Comparison of ENCODE assay signal across 14 cellular contexts in the genomic region with DNA sequence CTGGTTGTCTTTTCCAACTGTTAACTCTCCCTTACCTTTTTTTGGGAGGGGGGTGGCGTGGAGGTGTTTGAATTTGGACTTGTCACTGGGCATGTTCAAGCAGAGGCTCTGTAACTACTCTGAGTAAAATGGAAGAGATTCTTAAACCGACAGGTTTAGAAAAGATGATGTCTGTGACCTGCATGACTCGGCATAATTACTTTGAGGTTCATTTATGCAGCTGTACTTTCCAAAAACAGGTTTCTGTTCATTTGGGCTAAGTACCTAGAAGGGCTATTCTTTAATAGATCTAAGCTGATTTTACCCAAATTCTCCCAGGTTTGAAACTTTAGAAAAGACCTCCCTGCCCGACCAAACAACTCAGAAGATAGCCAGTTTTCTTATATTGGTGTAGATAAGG.
DNase-seq lines count a peak whose midpoint lies in the region; ATAC-seq and TF ChIP-seq lines count a peak whose summit lies in the region.
"Had no signal": no experiment of that assay in that cellular context is flagged by ENCODE, and none has a peak within 500 bp of the region (broad histone marks: within the 10 kb centered on the region; RNA-seq: fewer than 3 reads in every experiment).

No MANE protein-coding gene starts in this region.

- H3K36me3 ChIP-seq in Karpas-422 (ENCODE audit: insufficient read depth, low read length) = peaks cover 22% of the 10 kb centered on the region
- peaks cover 10% of the 10 kb centered on the region for H3K36me3 ChIP-seq in mammary epithelial cell (ENCODE audit: insufficient read depth, low read length)
- no peaks in the 10 kb centered on the region for H3K36me3 ChIP-seq in smooth muscle cell (ENCODE audit: low read depth)
- H3K36me3 ChIP-seq in neuronal stem cell (replicated peaks in 1 of 2; ENCODE audit: control insufficient read depth in 2 of 2, insufficient read depth in 2 of 2, low read length in 2 of 2) = peaks cover 0 to 48% of the 10 kb centered on the region in 2 donors

- CTCF ChIA-PET in activated naive CD4-positive, alpha-beta T cell treated with anti-CD3 and anti-CD28 coated beads for 36 hours (lab: Charles Lee) = interaction anchor here (1.0 kb wide), 1 partner anchor 11 kb away, joined by 4 read pairs; no protein-coding TSS in a partner anchor
- CTCF ChIA-PET in mammary epithelial cell (lab: Charles Lee; ENCODE audit: low non-redundant PET) = no interaction called here

- intact Hi-C loops in activated naive CD4-positive, alpha-beta T cell treated with anti-CD3 and anti-CD28 coated beads for 36 hours (cut with micrococcal nuclease) = no loop called here
- intact Hi-C loops in mammary epithelial cell (cut with micrococcal nuclease) = no loop called here

- H3K79me2 ChIP-seq in Karpas-422 (ENCODE audit: low read length) = peaks cover 97% of the 10 kb centered on the region
- H3K79me2 ChIP-seq in mammary epithelial cell (ENCODE audit: insufficient read depth, low read length) = peaks cover 93% of the 10 kb centered on the region
- peaks cover 98% of the 10 kb centered on the region for H3K79me2 ChIP-seq in smooth muscle cell (ENCODE audit: low read depth)

- H2BK5ac ChIP-seq in neuronal stem cell (ENCODE audit: low read length) = no peak overlapping the region

- H3K4me1 Mint-ChIP-seq in activated naive CD4-positive, alpha-beta T cell treated with anti-CD3 and anti-CD28 coated beads for 36 hours (ENCODE audit: low read depth) = peaks cover 65% of the 10 kb centered on the region

- H3K9me2 ChIP-seq in Karpas-422 (replicated peaks; ENCODE audit: insufficient read depth, low read length) = no peaks in the 10 kb centered on the region

- H3K9ac ChIP-seq in Karpas-422 (ENCODE audit: low read length) (no peak overlapping the region), mammary epithelial cell (ENCODE audit: insufficient read depth, low read length) (peak overlapping the region; percentile 42), smooth muscle cell (ENCODE audit: low read depth) (no peak overlapping the region), neuronal stem cell (ENCODE audit: low read depth, low read length, poor library complexity) (no peak overlapping the region)

- H3K27ac ChIP-seq in Karpas-422 (ENCODE audit: low read length) = peak overlapping the region; percentile 46
- peak overlapping the region; percentile 79 for H3K27ac ChIP-seq in mammary epithelial cell (ENCODE audit: insufficient read depth, low read depth, low read length)
- H3K27ac ChIP-seq in smooth muscle cell (ENCODE audit: low read depth) = peak overlapping the region; percentile 74
- H3K27ac ChIP-seq in neuronal stem cell (replicated peaks; ENCODE audit: low read length) = no peak overlapping the region
- H3K27ac ChIP-seq: tibial artery had no signal

- H2BK12ac ChIP-seq in neuronal stem cell (ENCODE audit: low read length) = no peak overlapping the region

- no peak overlapping the region for H3K18ac ChIP-seq in neuronal stem cell (ENCODE audit: low read length)

- TF ChIP-seq CTCF in mammary epithelial cell (conservative IDR thresholded peaks at IDR 0.05 in 1 of 2, IDR thresholded peaks at IDR 0.05 in 1 of 2; ENCODE audit: extremely low read depth in 1 of 2, insufficient read depth in 1 of 2, low read depth in 1 of 2, low read length in 2 of 2) = no peak
- no peak for TF ChIP-seq CTCF in smooth muscle cell (IDR thresholded peaks at IDR 0.05; ENCODE audit: borderline replicate concordance, insufficient read depth, poor library complexity, severe bottlenecking)

- no TSS peak for BruUV-seq in mammary epithelial cell (replicated peaks; lab: Mats Ljungman, UMichigan)

- H3K4me3 Mint-ChIP-seq in activated naive CD4-positive, alpha-beta T cell treated with anti-CD3 and anti-CD28 coated beads for 36 hours = no peak overlapping the region
- H3K4me3 Mint-ChIP-seq: activated B cell treated with CpG ODN at 0.5 μM for 24 hours had no signal

- H3K14ac ChIP-seq in neuronal stem cell (ENCODE audit: low read length) = no peak overlapping the region

- DNase-seq in activated naive CD4-positive, alpha-beta T cell treated with anti-CD3 and anti-CD28 coated beads for 36 hours = no peak
- no peak for DNase-seq in activated naive CD4-positive, alpha-beta T cell treated with Interleukin-2 at 50 U/mL for 16 hours
- DNase-seq in Karpas-422 (no peak), mammary epithelial cell (peak; percentile 66), smooth muscle cell (lab: John Stamatoyannopoulos, UW; ENCODE audit: unreplicated experiment) (no peak), cerebellar cortex (ENCODE audit: low spot score) (no peak), neuronal stem cell (ENCODE audit: low spot score) (no peak)
- DNase-seq: activated B cell treated with CpG ODN at 0.5 μM for 24 hours, glutamatergic neuron, kidney glomerular epithelial cell, mucosa of descending colon, NCI-H1105 treated with DMSO at 0.1 percent for 48 hours, tibial artery had no signal

- no peaks in the 10 kb centered on the region for H3F3A ChIP-seq in smooth muscle cell (ENCODE audit: low read depth)

- H4K20me1 ChIP-seq in Karpas-422 (ENCODE audit: insufficient read depth, low read depth, low read length) = peaks cover 12% of the 10 kb centered on the region; the same call in 1 of the 2 replicates
- H4K20me1 ChIP-seq in mammary epithelial cell (ENCODE audit: insufficient read depth, low read length) = no peaks in the 10 kb centered on the region
- H4K20me1 ChIP-seq in smooth muscle cell (ENCODE audit: low read depth) = peaks cover 94% of the 10 kb centered on the region

- no peak overlapping the region for H3K4ac ChIP-seq in neuronal stem cell (ENCODE audit: low read length)

- H3K23ac ChIP-seq in neuronal stem cell (ENCODE audit: low read depth, low read length, poor library complexity) = no peak overlapping the region

- H3K27ac Mint-ChIP-seq in activated naive CD4-positive, alpha-beta T cell treated with anti-CD3 and anti-CD28 coated beads for 36 hours = peak overlapping the region; percentile 90
- H3K27ac Mint-ChIP-seq: activated B cell treated with CpG ODN at 0.5 μM for 24 hours had no signal

- H3K9me3 ChIP-seq in Karpas-422 (ENCODE audit: low read length) (no peaks in the 10 kb centered on the region), mammary epithelial cell (replicated peaks; ENCODE audit: insufficient read depth, low read length) (no peaks in the 10 kb centered on the region), smooth muscle cell (replicated peaks; ENCODE audit: low read depth) (no peaks in the 10 kb centered on the region), neuronal stem cell (replicated peaks in 1 of 2; ENCODE audit: control insufficient read depth in 2 of 2, insufficient read depth in 1 of 2, low read depth in 1 of 2, low read length in 2 of 2) (peaks cover 0 to 11% of the 10 kb centered on the region in 2 donors)
- H3K9me3 ChIP-seq: mucosa of descending colon had no signal

- in situ Hi-C loops in mammary epithelial cell (cut with MboI; ENCODE audit: low sequenced_read_pairs in 2 of 2) = no loop called here

- H3K4me1 ChIP-seq in Karpas-422 (ENCODE audit: low read length) (peaks cover 39% of the 10 kb centered on the region), mammary epithelial cell (ENCODE audit: insufficient read depth, low read length) (peaks cover 30% of the 10 kb centered on the region), smooth muscle cell (ENCODE audit: low read depth) (no peaks in the 10 kb centered on the region), neuronal stem cell (ENCODE audit: control insufficient read depth in 2 of 2, insufficient read depth in 1 of 2, low read depth in 1 of 2, low read length in 2 of 2) (peaks cover 0 to 6% of the 10 kb centered on the region in 2 donors)

- WGBS in mammary epithelial cell (ENCODE audit: low coverage, missing lambda C conversion rate) = 21% methylated on average over 3 of the region's 4 CpGs
- 81% methylated on average over 4 of the region's 4 CpGs for WGBS in smooth muscle cell (ENCODE audit: low lambda C conversion rate)
- no CpG with 5 or more reads among the region's 4 CpGs for WGBS in neuronal stem cell (ENCODE audit: extremely low coverage in 2 of 2, insufficient read length in 2 of 2, insufficient replicate concordance in 1 of 2), 2 donors

- H3K4me3 ChIP-seq in Karpas-422 (ENCODE audit: low read length) = no peak overlapping the region
- H3K4me3 ChIP-seq in mammary epithelial cell (replicated peaks in 1 of 3; ENCODE audit: insufficient read depth in 1 of 3, low read depth in 2 of 3, low read length in 3 of 3) = peak overlapping the region in 1 of 3 experiments; percentile 14
- H3K4me3 ChIP-seq in smooth muscle cell = no peak overlapping the region
- no peak overlapping the region for H3K4me3 ChIP-seq in neuronal stem cell (ENCODE audit: low read length in 2 of 2)
- H3K4me3 ChIP-seq: mucosa of descending colon, tibial artery had no signal

- peaks cover 27% of the 10 kb centered on the region for H3K36me3 Mint-ChIP-seq in activated naive CD4-positive, alpha-beta T cell treated with anti-CD3 and anti-CD28 coated beads for 36 hours (ENCODE audit: low read depth)

- dilution Hi-C loops in mammary epithelial cell (cut with HindIII; ENCODE audit: low sequenced_read_pairs) = no loop called here

- ATAC-seq in HG03565 (IDR thresholded peaks at IDR 0.05; ENCODE audit: unreplicated experiment) = no peak
- ATAC-seq: mucosa of descending colon had no signal

- H3K27me3 Mint-ChIP-seq in activated naive CD4-positive, alpha-beta T cell treated with anti-CD3 and anti-CD28 coated beads for 36 hours (ENCODE audit: low read depth) = no peaks in the 10 kb centered on the region
- H3K27me3 Mint-ChIP-seq: activated B cell treated with CpG ODN at 0.5 μM for 24 hours had no signal

- H2BK15ac ChIP-seq in neuronal stem cell (ENCODE audit: low read length) = no peak overlapping the region

- H3K4me2 ChIP-seq in Karpas-422 (ENCODE audit: low read depth, low read length, poor library complexity, severe bottlenecking) (no peak overlapping the region), mammary epithelial cell (ENCODE audit: insufficient read depth, low read depth, low read length) (peak overlapping the region; percentile 54), smooth muscle cell (no peak overlapping the region), neuronal stem cell (ENCODE audit: insufficient read depth, low read length, poor library complexity, severe bottlenecking) (no peak overlapping the region)

- H3K79me1 ChIP-seq in neuronal stem cell (ENCODE audit: low read depth, low read length) = no peaks in the 10 kb centered on the region

- H3K9me3 Mint-ChIP-seq in activated naive CD4-positive, alpha-beta T cell treated with anti-CD3 and anti-CD28 coated beads for 36 hours = no peaks in the 10 kb centered on the region
- H3K9me3 Mint-ChIP-seq: activated B cell treated with CpG ODN at 0.5 μM for 24 hours had no signal

- no peak overlapping the region for H4K8ac ChIP-seq in neuronal stem cell (ENCODE audit: low read depth, low read length)

- H4K91ac ChIP-seq in neuronal stem cell (ENCODE audit: low read depth, low read length, poor library complexity) = no peak overlapping the region

- no peak overlapping the region for H2AFZ ChIP-seq in Karpas-422 (ENCODE audit: low read length)
- H2AFZ ChIP-seq in mammary epithelial cell (ENCODE audit: low read depth, low read length) = no peak overlapping the region
- no peak overlapping the region for H2AFZ ChIP-seq in smooth muscle cell (ENCODE audit: low read depth)
- no peak overlapping the region for H2AFZ ChIP-seq in neuronal stem cell (ENCODE audit: low read length)

- H2BK120ac ChIP-seq in neuronal stem cell (ENCODE audit: low read depth, low read length) = no peak overlapping the region

- no peak overlapping the region for H2AK5ac ChIP-seq in neuronal stem cell (ENCODE audit: low read depth, low read length)

- H3K27me3 ChIP-seq in Karpas-422 (ENCODE audit: low read length) (no peaks in the 10 kb centered on the region), mammary epithelial cell (ENCODE audit: insufficient read depth, low read length) (no peaks in the 10 kb centered on the region), smooth muscle cell (ENCODE audit: low read depth) (no peaks in the 10 kb centered on the region), neuronal stem cell (ENCODE audit: control insufficient read depth in 3 of 3, insufficient read depth in 3 of 3, low read depth in 1 of 3, low read length in 3 of 3) (no peaks in the 10 kb centered on the region)
- H3K27me3 ChIP-seq: tibial artery had no signal
